Comparison of ENCODE assay signal across 19 cellular contexts in genomic region chr10:63829020-63829419, GRCh38.
"Had no signal": no experiment of that assay in that cellular context is flagged by ENCODE, and none has a peak within 500 bp of the region (broad histone marks: within the 10 kb centered on the region; RNA-seq: fewer than 3 reads in every experiment).

No MANE protein-coding gene starts in this region.

- ATAC-seq: activated CD4-positive, alpha-beta T cell treated with anti-CD3 and anti-CD28 coated beads for 36 hours; activated naive CD8-positive, alpha-beta T cell treated with anti-CD3 and anti-CD28 coated beads, Interleukin-2, amount 50 U/mL, for 24 hours; heart left ventricle; sciatic nerve; stimulated activated naive CD8-positive, alpha-beta T cell treated with anti-CD3 and anti-CD28 coated beads, Interleukin-15, Interleukin-2, amounts not matched to agents 100 U/mL and 50 U/mL, for 24 hours had no signal

- H3K4me3 ChIP-seq: heart left ventricle, left ventricle myocardium inferior, prostate gland, suprapubic skin, upper lobe of left lung had no signal

- DNase-seq: activated CD4-positive, alpha-beta memory T cell treated with anti-CD3 and anti-CD28 coated beads, Interleukin-2, amount 10 ng/mL, durations not matched to agents 7 days and 5 days; activated CD4-positive, alpha-beta T cell treated with anti-CD3 and anti-CD28 coated beads for 36 hours; activated CD8-positive, alpha-beta memory T cell treated with anti-CD3 and anti-CD28 coated beads, Interleukin-2, amount 50 U/mL, for 4 hours; activated naive CD4-positive, alpha-beta T cell treated with Interleukin-2 at 50 U/mL for 16 hours; activated naive CD8-positive, alpha-beta T cell treated with anti-CD3 and anti-CD28 coated beads, Interleukin-2, amount 50 U/mL, for 24 hours; central memory CD4-positive, alpha-beta T cell; effector memory CD4-positive, alpha-beta T cell; erythroblast; heart left ventricle; left ventricle myocardium inferior; mesenchymal stem cell; occipital lobe; stimulated activated CD4-positive, alpha-beta T cell treated with anti-CD3 and anti-CD28 coated beads, Interleukin-2, amount 100 ng/mL, for 24 hours; stimulated activated naive CD8-positive, alpha-beta T cell treated with anti-CD3 and anti-CD28 coated beads, Interleukin-15, Interleukin-2, amounts not matched to agents 100 U/mL and 50 U/mL, for 24 hours; T-helper 9 cell; upper lobe of left lung had no signal
